Comparison of ENCODE assay signal across 18 cellular contexts in genomic region chr17:71315568-71315967, GRCh38.
DNase-seq lines count a peak whose midpoint lies in the region; ATAC-seq, FAIRE-seq and TF ChIP-seq lines count a peak whose summit lies in the region.
"Had no signal": no experiment of that assay in that cellular context is flagged by ENCODE, and none has a peak within 500 bp of the region (broad histone marks: within the 10 kb centered on the region; RNA-seq: fewer than 3 reads in every experiment).

No MANE protein-coding gene starts in this region.

- BruUV-seq in HepG2 (replicated peaks; lab: Mats Ljungman, UMichigan): no TSS peak
- no TSS peak for BruUV-seq in K562 (replicated peaks; lab: Mats Ljungman, UMichigan)

- H4K12ac ChIP-seq in trophoblast cell (ENCODE audit: low read depth, low read length): no peak overlapping the region

- no peak overlapping the region for H3K18ac ChIP-seq in trophoblast cell (ENCODE audit: low read length)

- H3K9me3 ChIP-seq in HepG2 (ENCODE audit: low read length) (peaks cover 12% of the 10 kb centered on the region; the same call in 1 of the 2 replicates), right lobe of liver (no peaks in the 10 kb centered on the region), K562 (replicated peaks; ENCODE audit: control insufficient read depth, insufficient read depth, low read depth, low read length) (no peaks in the 10 kb centered on the region), trophoblast cell (ENCODE audit: insufficient read depth, low read depth, low read length) (no peaks in the 10 kb centered on the region)
- H3K9me3 ChIP-seq: Caco-2 had no signal

- H3K4me3 ChIP-seq in HepG2 (replicated peaks in 1 of 3; ENCODE audit: insufficient read depth in 1 of 3, low read depth in 2 of 3, low read length in 3 of 3) (no peak overlapping the region), right lobe of liver (no peak overlapping the region), K562 (no peak overlapping the region), trophoblast cell (ENCODE audit: low read depth, low read length) (no peak overlapping the region)
- H3K4me3 ChIP-seq: GM23338 had no signal

- no peaks in the 10 kb centered on the region for H3K9me1 ChIP-seq in K562 (ENCODE audit: control insufficient read depth, insufficient read depth, low read length)

- intact Hi-C loops in HepG2 (cut with micrococcal nuclease; ENCODE audit: unreplicated experiment) (no loop called here), right lobe of liver (cut with DNase I) (no loop called here), K562 (cut with micrococcal nuclease) (no loop called here)

- no peak overlapping the region for H3K4ac ChIP-seq in trophoblast cell (ENCODE audit: low read depth, low read length)

- no peak for TF ChIP-seq CTCF in HepG2 (CRISPR knock-in tag; IDR thresholded peaks at IDR 0.05)
- no peak for TF ChIP-seq CTCF in right lobe of liver (IDR thresholded peaks at IDR 0.05)
- TF ChIP-seq CTCF in K562 (IDR thresholded peaks at IDR 0.05 in 2 of 3, conservative IDR thresholded peaks at IDR 0.05 in 1 of 3; ENCODE audit: insufficient read depth in 2 of 3, low read depth in 1 of 3, low read length in 3 of 3): no peak
- no peak for TF ChIP-seq CTCF in foreskin keratinocyte (conservative IDR thresholded peaks at IDR 0.05)

- H3K14ac ChIP-seq in trophoblast cell (ENCODE audit: low read length): no peak overlapping the region

- 15% methylated on average over 3 of the region's 3 CpGs for WGBS in HepG2 (ENCODE audit: low lambda C conversion rate)
- WGBS in right lobe of liver (ENCODE audit: insufficient coverage, low coverage, low lambda C conversion rate, missing lambda C conversion rate): 58% methylated on average over 3 of the region's 3 CpGs
- WGBS in K562 (ENCODE audit: insufficient coverage, low coverage, missing lambda C conversion rate): 0% methylated on average over 3 of the region's 3 CpGs
- WGBS in trophoblast cell (ENCODE audit: extremely low coverage, insufficient coverage, insufficient read length): no CpG with 5 or more reads among the region's 3 CpGs

- no peak overlapping the region for H2BK120ac ChIP-seq in trophoblast cell (ENCODE audit: insufficient read depth, low read length, poor library complexity)

- H3K4me1 ChIP-seq in HepG2 (ENCODE audit: insufficient read depth, low read length) (no peaks in the 10 kb centered on the region), right lobe of liver (no peaks in the 10 kb centered on the region), K562 (replicated peaks in 1 of 2; ENCODE audit: control insufficient read depth in 2 of 2, insufficient read depth in 2 of 2, low read length in 2 of 2) (no peaks in the 10 kb centered on the region), trophoblast cell (ENCODE audit: control insufficient read depth in 1 of 2, insufficient read depth in 2 of 2, low read length in 2 of 2) (no peaks in the 10 kb centered on the region), foreskin keratinocyte (no peaks in the 10 kb centered on the region)
- H3K4me1 ChIP-seq: Caco-2 had no signal

- H3K27me3 ChIP-seq in HepG2 (ENCODE audit: control insufficient read depth in 1 of 2, insufficient read depth in 2 of 2, low read length in 2 of 2): no peaks in the 10 kb centered on the region
- H3K27me3 ChIP-seq in right lobe of liver: no peaks in the 10 kb centered on the region
- no peaks in the 10 kb centered on the region for H3K27me3 ChIP-seq in K562 (ENCODE audit: control insufficient read depth in 2 of 2, insufficient read depth in 2 of 2, low read length in 2 of 2)
- H3K27me3 ChIP-seq in trophoblast cell (ENCODE audit: insufficient read depth, low read length): no peaks in the 10 kb centered on the region
- H3K27me3 ChIP-seq in foreskin keratinocyte: no peaks in the 10 kb centered on the region

- DNase-seq in HepG2 (ENCODE audit: low spot score) (no peak), right lobe of liver (no peak), K562 (ENCODE audit: extremely low read depth in 1 of 4, low spot score in 3 of 4) (no peak), trophoblast cell (no peak), urothelium cell line (ENCODE audit: low spot score) (no peak), NCI-H524 (lab: John Stamatoyannopoulos, UW) (no peak), foreskin keratinocyte (no peak)
- DNase-seq: ACHN; Caco-2; CD4-positive, alpha-beta T cell; HCEC 1CT had no signal

- H3K9ac ChIP-seq in HepG2 (ENCODE audit: insufficient read depth, low read depth, low read length): no peak overlapping the region
- no peak overlapping the region for H3K9ac ChIP-seq in K562 (ENCODE audit: insufficient read depth in 1 of 2, low read depth in 2 of 2, low read length in 2 of 2)
- H3K9ac ChIP-seq in trophoblast cell (ENCODE audit: low read length): no peak overlapping the region

- H3K79me2 ChIP-seq in HepG2 (ENCODE audit: insufficient read depth, low read length): no peaks in the 10 kb centered on the region
- no peaks in the 10 kb centered on the region for H3K79me2 ChIP-seq in K562 (ENCODE audit: control insufficient read depth, insufficient read depth, low read length)
- no peaks in the 10 kb centered on the region for H3K79me2 ChIP-seq in trophoblast cell (ENCODE audit: control insufficient read depth, insufficient read depth, low read length, poor library complexity)

- H3K4me2 ChIP-seq in HepG2 (ENCODE audit: low read depth, low read length) (no peak overlapping the region), K562 (ENCODE audit: insufficient read depth, low read length) (no peak overlapping the region), trophoblast cell (ENCODE audit: low read length) (no peak overlapping the region)
- H3K4me2 ChIP-seq: GM23338 had no signal

- H3K79me1 ChIP-seq in trophoblast cell (ENCODE audit: low read length): no peaks in the 10 kb centered on the region

- POLR2A ChIA-PET in HepG2 (lab: Yijun Ruan, JAX): no interaction called here
- POLR2A ChIA-PET in K562 (lab: Yijun Ruan, JAX): no interaction called here

- H2AFZ ChIP-seq in HepG2 (ENCODE audit: low read length) (no peak overlapping the region), K562 (ENCODE audit: low read depth, low read length) (no peak overlapping the region), trophoblast cell (ENCODE audit: insufficient read depth, low read length, poor library complexity) (no peak overlapping the region)
- H2AFZ ChIP-seq: GM23338 had no signal

- no peak overlapping the region for H2BK5ac ChIP-seq in trophoblast cell (ENCODE audit: low read depth, low read length, poor library complexity)

- no peak overlapping the region for H4K91ac ChIP-seq in trophoblast cell (ENCODE audit: low read depth, low read length)

- CTCF ChIA-PET in HepG2 (lab: Yijun Ruan, JAX; ENCODE audit: low intra/inter-chr PET ratio, low total read pairs) (no interaction called here), K562 (lab: Yijun Ruan, JAX; ENCODE audit: low intra/inter-chr PET ratio) (no interaction called here)

- no peak overlapping the region for H2AK5ac ChIP-seq in trophoblast cell (ENCODE audit: low read length)

- TF ChIP-seq EP300 in HepG2 (IDR thresholded peaks at IDR 0.05; ENCODE audit: low read depth in 2 of 2, low read length in 2 of 2) (no peak), HepG2 (CRISPR knock-in tag; IDR thresholded peaks at IDR 0.05; ENCODE audit: borderline replicate concordance) (no peak), K562 (IDR thresholded peaks at IDR 0.05; ENCODE audit: low read length) (no peak)

- H4K8ac ChIP-seq in trophoblast cell (ENCODE audit: low read depth, low read length): peak overlapping the region; percentile 20

- in situ Hi-C loops in HepG2 (cut with HindIII; ENCODE audit: extremely low pct_ligation_motif_present, low pct_unique_long_range_greater_than_20kb) (no loop called here), K562 (cut with MboI) (no loop called here)

- no peak overlapping the region for H2BK12ac ChIP-seq in trophoblast cell (ENCODE audit: low read length)

- H3K23ac ChIP-seq in trophoblast cell (ENCODE audit: low read length): no peak overlapping the region

- no peaks in the 10 kb centered on the region for H4K20me1 ChIP-seq in HepG2 (ENCODE audit: insufficient read depth, low read length)
- H4K20me1 ChIP-seq in K562 (replicated peaks; ENCODE audit: control insufficient read depth, insufficient read depth, low read length): no peaks in the 10 kb centered on the region

- FAIRE-seq in HepG2 (lab: Jason Lieb, UNC) (no peak), K562 (lab: Jason Lieb, UNC) (no peak), urothelium cell line (lab: Jason Lieb, UNC) (peak; percentile 81)
- FAIRE-seq: D721Med, G401.6, GM12891, H54 had no signal

- TF ChIP-seq RAD21 in HepG2 (CRISPR knock-in tag; IDR thresholded peaks at IDR 0.05) (no peak), K562 (CRISPR knock-in tag; conservative IDR thresholded peaks at IDR 0.05 in 1 of 2, IDR thresholded peaks at IDR 0.05 in 1 of 2) (no peak)

- TF ChIP-seq POLR2A in HepG2 (IDR thresholded peaks at IDR 0.05; ENCODE audit: insufficient read depth in 1 of 2, low read depth in 2 of 2, low read length in 2 of 2) (no peak), right lobe of liver (IDR thresholded peaks at IDR 0.05) (no peak), K562 (conservative IDR thresholded peaks at IDR 0.05) (no peak)

- ATAC-seq in HepG2 (no peak), right lobe of liver (no peak), K562 (no peak), GM18909 (IDR thresholded peaks at IDR 0.05; ENCODE audit: poor library complexity, unreplicated experiment) (no peak), foreskin keratinocyte (no peak)
- ATAC-seq: GM23338 had no signal

- no peak overlapping the region for H3K27ac ChIP-seq in HepG2 (ENCODE audit: extremely low read length, insufficient read depth, low read length)
- no peak overlapping the region for H3K27ac ChIP-seq in right lobe of liver
- no peak overlapping the region for H3K27ac ChIP-seq in K562 (ENCODE audit: extremely low read depth, low read depth, low read length)
- H3K27ac ChIP-seq in trophoblast cell (ENCODE audit: low read depth, low read length): no peak overlapping the region
- H3K27ac ChIP-seq in foreskin keratinocyte: no peak overlapping the region
- H3K27ac ChIP-seq: C4-2B had no signal

- H3K36me3 ChIP-seq in HepG2 (replicated peaks in 1 of 2; ENCODE audit: control insufficient read depth in 1 of 2, insufficient read depth in 2 of 2, low read length in 2 of 2) (no peaks in the 10 kb centered on the region), right lobe of liver (no peaks in the 10 kb centered on the region), K562 (ENCODE audit: control insufficient read depth, insufficient read depth, low read length) (no peaks in the 10 kb centered on the region), trophoblast cell (ENCODE audit: control insufficient read depth in 1 of 2, insufficient read depth in 2 of 2, low read length in 2 of 2) (no peaks in the 10 kb centered on the region)

TF ChIP-seq in HepG2, 621 proteins besides CTCF, POLR2A, EP300 and RAD21 (continues in another document):
- TF ChIP-seq MAFF (IDR thresholded peaks at IDR 0.05; ENCODE audit: low read depth, low read length): peak; percentile 92
- TF ChIP-seq MAFK (conservative IDR thresholded peaks at IDR 0.05 in 1 of 2, IDR thresholded peaks at IDR 0.05 in 1 of 2; ENCODE audit: low read length in 2 of 2): peak; percentile 94 to 96

TF ChIP-seq in K562, 482 proteins besides CTCF, POLR2A, EP300 and RAD21 (continues in another document):
- TF ChIP-seq MAFF (IDR thresholded peaks at IDR 0.05; ENCODE audit: low read length) (peak; percentile 32), MAFK (IDR thresholded peaks at IDR 0.05; ENCODE audit: low read length) (peak; percentile 32; the same call in 1 of the 2 replicates), MAFG (tag; conservative IDR thresholded peaks at IDR 0.05) (0 out of 2 replicates have a peak, but pooled peaks have one; percentile 10)

Comparison
In these comparisons a context has a peak if more than half of its experiments do, and no peak if none do; other contexts are left out.
1. Of the 241 proteins assayed by ChIP-seq in both HepG2 and K562: peak only in HepG2: none; only in K562: MAFG; in both: MAFF and MAFK; in neither: 238.